ENCODE assay signal across 9 cellular contexts in genomic region chr7:41882271-41882670, GRCh38.
A peak's percentile ranks its signal among the peaks of the same experiment; 100 is the strongest.
DNase-seq lines count a peak whose midpoint lies in the region; ATAC-seq and TF ChIP-seq lines count a peak whose summit lies in the region.
"Had no signal": no experiment of that assay in that cellular context is flagged by ENCODE, and none has a peak within 500 bp of the region (broad histone marks: within the 10 kb centered on the region; RNA-seq: fewer than 3 reads in every experiment).

No MANE protein-coding gene starts in this region.

- H3K9me3 ChIP-seq in Peyer's patch (no peaks in the 10 kb centered on the region), mesenchymal stem cell (ENCODE audit: control insufficient read depth, low read length) (no peaks in the 10 kb centered on the region)
- H3K9me3 ChIP-seq: adrenal gland had no signal

- intact Hi-C loops in dorsolateral prefrontal cortex (cut with DNase I), result no loop called here

- TF ChIP-seq CTCF in Peyer's patch (IDR thresholded peaks at IDR 0.05), result no peak
- TF ChIP-seq CTCF in dorsolateral prefrontal cortex (IDR thresholded peaks at IDR 0.05 in 54 of 56, conservative IDR thresholded peaks at IDR 0.05 in 2 of 56; ENCODE audit: low read depth in 1 of 56, partially characterized antibody in 56 of 56), result no peak

- H3K4ac ChIP-seq in mesenchymal stem cell (ENCODE audit: low read depth in 1 of 2, low read length in 2 of 2), result no peak overlapping the region

- H3K79me1 ChIP-seq in mesenchymal stem cell (replicated peaks; ENCODE audit: low read length, poor library complexity, severe bottlenecking), result no peaks in the 10 kb centered on the region

- H2AK5ac ChIP-seq in mesenchymal stem cell (ENCODE audit: low read length, severe bottlenecking), result peak overlapping the region; percentile 2

- H3K27ac ChIP-seq in Peyer's patch (peak overlapping the region in 3 of 4 donors; percentile 57 to 64 (median 63)), mesenchymal stem cell (ENCODE audit: low read length, poor library complexity, severe bottlenecking) (no peak overlapping the region), dorsolateral prefrontal cortex (no peak overlapping the region)

- peak overlapping the region in 1 of 2 experiments; percentile 33 for H2BK12ac ChIP-seq in mesenchymal stem cell (ENCODE audit: low read length in 2 of 2)

- 94% methylated on average over 4 of the region's 6 CpGs for WGBS in mesenchymal stem cell

- ATAC-seq in GM19467 (IDR thresholded peaks at IDR 0.05; ENCODE audit: unreplicated experiment), result peak; percentile 5
- no peak for ATAC-seq in GM18520 (IDR thresholded peaks at IDR 0.05; ENCODE audit: unreplicated experiment)
- ATAC-seq in HG03097 (IDR thresholded peaks at IDR 0.05; ENCODE audit: low FRiP score, unreplicated experiment), result no peak

- H3K36me3 ChIP-seq in Peyer's patch (no peaks in the 10 kb centered on the region), mesenchymal stem cell (ENCODE audit: control insufficient read depth in 1 of 2, insufficient read depth in 2 of 2, low read depth in 1 of 2, low read length in 2 of 2) (no peaks in the 10 kb centered on the region)
- H3K36me3 ChIP-seq: adrenal gland had no signal

- DNase-seq in Peyer's patch (no peak), mesenchymal stem cell (no peak), dorsolateral prefrontal cortex (no peak), amniotic stem cell (lab: John Stamatoyannopoulos, UW) (no peak)

- H3K27me3 ChIP-seq in Peyer's patch (no peaks in the 10 kb centered on the region), mesenchymal stem cell (ENCODE audit: control insufficient read depth in 1 of 2, insufficient read depth in 1 of 2, low read length in 2 of 2) (no peaks in the 10 kb centered on the region), dorsolateral prefrontal cortex (no peaks in the 10 kb centered on the region)
- H3K27me3 ChIP-seq: adrenal gland had no signal

- H3K14ac ChIP-seq in mesenchymal stem cell (ENCODE audit: low read length in 2 of 2), result no peak overlapping the region

- no peak overlapping the region for H4K91ac ChIP-seq in mesenchymal stem cell (ENCODE audit: low read length)

- H2BK15ac ChIP-seq in mesenchymal stem cell (ENCODE audit: low read depth, poor library complexity, severe bottlenecking), result no peak overlapping the region

- H3K18ac ChIP-seq in mesenchymal stem cell (ENCODE audit: low read depth in 1 of 2, low read length in 2 of 2), result peak overlapping the region in 1 of 2 experiments; percentile 37

- no peak overlapping the region for H2BK5ac ChIP-seq in mesenchymal stem cell (ENCODE audit: low read depth, low read length, poor library complexity, severe bottlenecking)

- peaks cover 0 to 14% (median 0%) of the 10 kb centered on the region in 4 donors for H3K4me1 ChIP-seq in Peyer's patch
- H3K4me1 ChIP-seq in mesenchymal stem cell (ENCODE audit: control insufficient read depth, insufficient read depth, low read depth, low read length), result peaks cover 23% of the 10 kb centered on the region

- H3K4me2 ChIP-seq in mesenchymal stem cell (ENCODE audit: low read length, poor library complexity, severe bottlenecking), result no peak overlapping the region

- no peak overlapping the region for H3K23ac ChIP-seq in mesenchymal stem cell (ENCODE audit: low read length in 2 of 2)

- TF ChIP-seq POLR2A in Peyer's patch (IDR thresholded peaks at IDR 0.05), result no peak

- no peak overlapping the region for H2BK120ac ChIP-seq in mesenchymal stem cell (ENCODE audit: low read depth, low read length)

- H3K4me3 ChIP-seq in GM08714 (ENCODE audit: low read length) (peak overlapping the region; percentile 46; the same call in 1 of the 2 replicates), Peyer's patch (no peak overlapping the region), mesenchymal stem cell (ENCODE audit: insufficient read depth in 1 of 2, low read depth in 1 of 2, low read length in 2 of 2) (no peak overlapping the region), dorsolateral prefrontal cortex (no peak overlapping the region)
- H3K4me3 ChIP-seq: adrenal gland had no signal

- H3K9ac ChIP-seq in mesenchymal stem cell (ENCODE audit: low read length), result no peak overlapping the region

- peak overlapping the region; percentile 51 for H4K8ac ChIP-seq in mesenchymal stem cell (ENCODE audit: low read length)

- H2AFZ ChIP-seq in mesenchymal stem cell (ENCODE audit: low read depth, low read length), result no peak overlapping the region

Comparison
In these comparisons a context has a peak if more than half of its experiments do, and no peak if none do; other contexts are left out.
1. H3K27ac ChIP-seq: peak in Peyer's patch (3 of 4); none in mesenchymal stem cell (single experiment) and dorsolateral prefrontal cortex (0 of 59).